Comparison of ENCODE assay signal across 18 cellular contexts in the genomic region with DNA sequence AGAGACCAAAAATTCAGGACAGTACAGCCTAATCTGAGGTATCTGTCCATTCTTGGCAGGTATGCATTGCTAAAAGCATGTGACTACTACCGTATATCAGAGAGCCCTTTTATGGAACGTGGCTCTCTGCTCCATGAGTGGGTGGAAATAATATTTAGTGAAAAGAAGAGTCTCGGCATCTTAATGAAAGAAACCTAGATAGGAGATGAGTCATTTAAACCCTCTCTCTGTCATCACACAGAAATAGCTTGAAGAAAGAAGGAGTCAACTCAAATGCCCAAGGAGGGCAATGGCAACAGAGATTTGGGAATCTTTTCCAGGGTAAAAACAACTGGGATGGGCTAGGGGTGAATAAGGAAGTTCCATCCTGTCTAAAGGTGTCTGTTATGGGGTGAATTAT.
DNase-seq lines count a peak whose midpoint lies in the region; ATAC-seq and TF ChIP-seq lines count a peak whose summit lies in the region.
"Had no signal": no experiment of that assay in that cellular context is flagged by ENCODE, and none has a peak within 500 bp of the region (broad histone marks: within the 10 kb centered on the region; RNA-seq: fewer than 3 reads in every experiment).

No MANE protein-coding gene starts in this region.

- H3K27ac ChIP-seq in stomach (no peak overlapping the region), SJCRH30 (no peak overlapping the region)

- H3K4me3 ChIP-seq in stomach: no peak overlapping the region
- H3K4me3 ChIP-seq in SJCRH30: no peak overlapping the region

- TF ChIP-seq CTCF in stomach (IDR thresholded peaks at IDR 0.05): no peak

- H3K27me3 ChIP-seq in stomach (no peaks in the 10 kb centered on the region), SJCRH30 (no peaks in the 10 kb centered on the region)

- TF ChIP-seq POLR2A in stomach (IDR thresholded peaks at IDR 0.05): no peak

- H3K36me3 Mint-ChIP-seq in activated T-cell treated with anti-CD3 and anti-CD28 coated beads, Interleukin-2, amount 50 U/mL, for 72 hours (ENCODE audit: insufficient read depth in 2 of 2): no peaks in the 10 kb centered on the region
- no peaks in the 10 kb centered on the region for H3K36me3 Mint-ChIP-seq in activated T-helper 17 cell treated with anti-CD3 and anti-CD28 coated beads, Interleukin-2, amount 50 U/mL, for 72 hours (ENCODE audit: low read depth)
- H3K36me3 Mint-ChIP-seq: CD4-positive, CD25-positive, alpha-beta regulatory T cell had no signal

- H3K27ac Mint-ChIP-seq in activated T-cell treated with anti-CD3 and anti-CD28 coated beads, Interleukin-2, amount 50 U/mL, for 72 hours: peak overlapping the region; percentile 4
- no peak overlapping the region for H3K27ac Mint-ChIP-seq in activated T-helper 17 cell treated with anti-CD3 and anti-CD28 coated beads, Interleukin-2, amount 50 U/mL, for 72 hours
- H3K27ac Mint-ChIP-seq: CD4-positive, CD25-positive, alpha-beta regulatory T cell had no signal

- intact Hi-C loops in stomach (cut with DNase I; ENCODE audit: low total_unique reads): no loop called here

- TF ChIP-seq EP300 in stomach (IDR thresholded peaks at IDR 0.05): no peak

- H3K36me3 ChIP-seq in stomach (no peaks in the 10 kb centered on the region), SJCRH30 (no peaks in the 10 kb centered on the region)

- no peaks in the 10 kb centered on the region for H3K27me3 Mint-ChIP-seq in activated T-cell treated with anti-CD3 and anti-CD28 coated beads, Interleukin-2, amount 50 U/mL, for 72 hours (ENCODE audit: low read depth)
- H3K27me3 Mint-ChIP-seq in activated T-helper 17 cell treated with anti-CD3 and anti-CD28 coated beads, Interleukin-2, amount 50 U/mL, for 72 hours: no peaks in the 10 kb centered on the region
- H3K27me3 Mint-ChIP-seq: CD4-positive, CD25-positive, alpha-beta regulatory T cell had no signal

- no peak for ATAC-seq in activated T-cell treated with anti-CD3 and anti-CD28 coated beads, Interleukin-2, amount 50 U/mL, for 72 hours (replicated peaks in 1 of 2)
- peak; percentile 14 for ATAC-seq in activated T-helper 17 cell treated with anti-CD3 and anti-CD28 coated beads, Interleukin-2, amount 50 U/mL, for 72 hours (replicated peaks)
- ATAC-seq in GM21515 (IDR thresholded peaks at IDR 0.05; ENCODE audit: unreplicated experiment): no peak
- ATAC-seq: HCT116, Right ventricle myocardium inferior had no signal

- H3K9me3 ChIP-seq in stomach (no peaks in the 10 kb centered on the region), SJCRH30 (replicated peaks) (no peaks in the 10 kb centered on the region)

- H3K4me3 Mint-ChIP-seq in activated T-cell treated with anti-CD3 and anti-CD28 coated beads, Interleukin-2, amount 50 U/mL, for 72 hours: no peak overlapping the region
- no peak overlapping the region for H3K4me3 Mint-ChIP-seq in activated T-helper 17 cell treated with anti-CD3 and anti-CD28 coated beads, Interleukin-2, amount 50 U/mL, for 72 hours
- H3K4me3 Mint-ChIP-seq: CD4-positive, CD25-positive, alpha-beta regulatory T cell had no signal

- DNase-seq in activated T-cell treated with anti-CD3 and anti-CD28 coated beads, Interleukin-2, amount 50 U/mL, for 72 hours: no peak
- DNase-seq in activated T-cell treated with anti-CD3 and anti-CD28 coated beads for 4 hours (no peak), iris pigment epithelial cell (ENCODE audit: low read depth) (peak; percentile 49), stomach (no peak), SJCRH30 (no peak), HK-2 (ENCODE audit: unreplicated experiment) (no peak)
- DNase-seq: AML-193; Calu3; CD4-positive, CD25-positive, alpha-beta regulatory T cell; KG1; NCI-H1105; NCI-H187 treated with DMSO at 0.1 percent for 48 hours; NCI-H446 treated with DMSO at 0.1 percent for 48 hours; NCI-H82 had no signal

- 84 to 91% (median 85%) methylated on average over 3 of the region's 3 CpGs for WGBS in stomach, 5 donors

- H3K9me3 Mint-ChIP-seq in activated T-cell treated with anti-CD3 and anti-CD28 coated beads, Interleukin-2, amount 50 U/mL, for 72 hours: no peaks in the 10 kb centered on the region
- no peaks in the 10 kb centered on the region for H3K9me3 Mint-ChIP-seq in activated T-helper 17 cell treated with anti-CD3 and anti-CD28 coated beads, Interleukin-2, amount 50 U/mL, for 72 hours
- H3K9me3 Mint-ChIP-seq: CD4-positive, CD25-positive, alpha-beta regulatory T cell had no signal

- H3K4me1 Mint-ChIP-seq in activated T-cell treated with anti-CD3 and anti-CD28 coated beads, Interleukin-2, amount 50 U/mL, for 72 hours (ENCODE audit: low read depth): peaks cover under 1% of the 10 kb centered on the region
- peaks cover 20% of the 10 kb centered on the region for H3K4me1 Mint-ChIP-seq in activated T-helper 17 cell treated with anti-CD3 and anti-CD28 coated beads, Interleukin-2, amount 50 U/mL, for 72 hours

- H3K4me1 ChIP-seq in stomach (no peaks in the 10 kb centered on the region), SJCRH30 (no peaks in the 10 kb centered on the region)
